ENCODE assay signal across 17 cellular contexts in the genomic region with DNA sequence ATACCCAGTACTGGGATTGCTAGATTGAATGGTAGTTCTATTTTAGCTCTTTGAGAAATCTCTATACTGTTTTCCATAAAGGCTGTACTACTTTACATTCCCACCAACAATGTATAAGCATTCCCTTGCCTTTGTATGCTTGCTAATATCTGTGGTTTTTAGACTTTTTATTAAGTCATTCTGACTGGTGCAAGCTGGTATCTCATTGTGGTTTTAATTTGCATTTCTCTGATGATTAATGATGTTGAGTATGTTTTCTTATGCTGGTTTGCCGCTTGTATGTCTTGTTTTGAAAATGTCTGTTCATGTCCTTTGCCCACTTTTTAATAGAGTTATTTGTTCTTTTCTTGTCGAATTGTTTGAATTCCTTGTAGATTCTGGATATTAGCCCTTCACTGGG.
DNase-seq lines count a peak whose midpoint lies in the region; ATAC-seq and TF ChIP-seq lines count a peak whose summit lies in the region.
"Had no signal": no experiment of that assay in that cellular context is flagged by ENCODE, and none has a peak within 500 bp of the region (broad histone marks: within the 10 kb centered on the region; RNA-seq: fewer than 3 reads in every experiment).

No MANE protein-coding gene starts in this region.

- H3K4me1 ChIP-seq in GM23248 (ENCODE audit: insufficient read depth) (peaks cover 38% of the 10 kb centered on the region), SJSA1 (replicated peaks) (peaks cover 30% of the 10 kb centered on the region), esophagus squamous epithelium (peaks cover 10 to 78% (median 24%) of the 10 kb centered on the region in 3 donors), spleen (no peaks in the 10 kb centered on the region), heart left ventricle (no peaks in the 10 kb centered on the region)
- H3K4me1 ChIP-seq: left ventricle myocardium inferior had no signal

- no peak for TF ChIP-seq POLR2A in esophagus squamous epithelium (IDR thresholded peaks at IDR 0.05)
- no peak for TF ChIP-seq POLR2A in spleen (IDR thresholded peaks at IDR 0.05)
- TF ChIP-seq POLR2A in heart left ventricle (IDR thresholded peaks at IDR 0.05) = no peak

- 0 to 2% methylated on average over 2 of the region's 2 CpGs for WGBS in GM23248 (ENCODE audit: low coverage in 1 of 2, low lambda C conversion rate in 2 of 2, missing lambda C conversion rate in 2 of 2), 2 experiments
- WGBS in esophagus squamous epithelium, 2 donors = 40 to 46% methylated on average over 2 of the region's 2 CpGs
- WGBS in spleen, 5 donors = 67 to 84% (median 81%) methylated on average over 2 of the region's 2 CpGs
- 75 to 82% (median 80%) methylated on average over 2 of the region's 2 CpGs for WGBS in heart left ventricle, 4 donors

- in situ Hi-C loops in GM23248 (cut with MboI) = no loop called here

- peak overlapping the region; percentile 30; the same call in 1 of the 2 replicates for H3K9ac ChIP-seq in GM23248
- H3K9ac ChIP-seq: KMS-11 had no signal

- peak overlapping the region; percentile 92 for H3K27ac Mint-ChIP-seq in osteocyte (ENCODE audit: unreplicated experiment)
- H3K27ac Mint-ChIP-seq: activated CD4-positive, alpha-beta memory T cell treated with anti-CD3 and anti-CD28 coated beads, Interleukin-2, amount 10 ng/mL, durations not matched to agents 7 days and 5 days; CD4-positive, CD25-positive, alpha-beta regulatory T cell; naive thymus-derived CD4-positive, alpha-beta T cell had no signal

- H3K79me2 ChIP-seq in GM23248 (ENCODE audit: insufficient read depth) = no peaks in the 10 kb centered on the region
- H3K79me2 ChIP-seq: hepatocyte had no signal

- H3K27ac ChIP-seq in GM23248 = peak overlapping the region; percentile 56
- peak overlapping the region; percentile 63 for H3K27ac ChIP-seq in SJSA1
- H3K27ac ChIP-seq in esophagus squamous epithelium = peak overlapping the region in 3 of 4 donors; percentile 15 to 76 (median 33)
- no peak overlapping the region for H3K27ac ChIP-seq in spleen
- no peak overlapping the region for H3K27ac ChIP-seq in heart left ventricle
- H3K27ac ChIP-seq: hepatocyte, KMS-11, left ventricle myocardium inferior had no signal

- H3K27me3 ChIP-seq in GM23248 (replicated peaks; ENCODE audit: insufficient read depth) (no peaks in the 10 kb centered on the region), SJSA1 (replicated peaks) (no peaks in the 10 kb centered on the region), esophagus squamous epithelium (no peaks in the 10 kb centered on the region), spleen (replicated peaks in 1 of 7) (no peaks in the 10 kb centered on the region), heart left ventricle (peaks cover 0 to 2% (median 0%) of the 10 kb centered on the region in 9 donors)
- H3K27me3 ChIP-seq: hepatocyte had no signal

- H3K36me3 Mint-ChIP-seq in osteocyte (ENCODE audit: unreplicated experiment) = no peaks in the 10 kb centered on the region
- H3K36me3 Mint-ChIP-seq: CD4-positive, CD25-positive, alpha-beta regulatory T cell; naive thymus-derived CD4-positive, alpha-beta T cell had no signal

- H3K9me2 ChIP-seq in GM23248 (ENCODE audit: insufficient read depth) = no peaks in the 10 kb centered on the region

- H3K4me3 Mint-ChIP-seq in osteocyte (ENCODE audit: unreplicated experiment) = no peak overlapping the region
- H3K4me3 Mint-ChIP-seq: activated CD4-positive, alpha-beta memory T cell treated with anti-CD3 and anti-CD28 coated beads, Interleukin-2, amount 10 ng/mL, durations not matched to agents 7 days and 5 days; CD4-positive, CD25-positive, alpha-beta regulatory T cell; naive thymus-derived CD4-positive, alpha-beta T cell had no signal

- H3K9me3 ChIP-seq in GM23248 (ENCODE audit: low read depth) (no peaks in the 10 kb centered on the region), SJSA1 (replicated peaks) (0 out of 2 replicates have a peak, but pooled peaks cover 4% of the 10 kb centered on the region), esophagus squamous epithelium (no peaks in the 10 kb centered on the region), spleen (no peaks in the 10 kb centered on the region), heart left ventricle (no peaks in the 10 kb centered on the region)
- H3K9me3 ChIP-seq: left ventricle myocardium inferior had no signal

- intact Hi-C loops in esophagus squamous epithelium (cut with DNase I) (no loop called here), spleen (cut with DNase I; ENCODE audit: low total_unique reads) (no loop called here), heart left ventricle (cut with DNase I) (no loop called here)

- no peak for ATAC-seq in omental fat pad (ENCODE audit: low FRiP score)
- ATAC-seq in heart left ventricle = no peak
- ATAC-seq: naive thymus-derived CD4-positive, alpha-beta T cell had no signal

- H3F3A ChIP-seq in GM23248 (ENCODE audit: insufficient read depth) = peaks cover 16% of the 10 kb centered on the region

- DNase-seq in GM23248 (peak; percentile 83), SJSA1 (ENCODE audit: low read depth in 1 of 2, low spot score in 2 of 2) (peak in 1 of 2 experiments; percentile 75), esophagus squamous epithelium (lab: John Stamatoyannopoulos, UW) (no peak), osteocyte (ENCODE audit: extremely low spot score, unreplicated experiment) (no peak), spleen (no peak), omental fat pad (ENCODE audit: low spot score) (no peak), NCI-H69 (lab: John Stamatoyannopoulos, UW) (no peak), heart left ventricle (no peak)
- DNase-seq: activated CD4-positive, alpha-beta memory T cell treated with anti-CD3 and anti-CD28 coated beads, Interleukin-2, amount 10 ng/mL, durations not matched to agents 7 days and 5 days; CD4-positive, CD25-positive, alpha-beta regulatory T cell; left ventricle myocardium inferior; naive thymus-derived CD4-positive, alpha-beta T cell; NCI-H1930; NCI-H748 treated with DMSO at 0.1 percent for 48 hours; stimulated activated CD4-positive, alpha-beta T cell treated with anti-CD3 and anti-CD28 coated beads, Interleukin-4, amount 100 ng/mL, for 24 hours had no signal

- H4K20me1 ChIP-seq in GM23248 (ENCODE audit: insufficient read depth) = no peaks in the 10 kb centered on the region

- H3K4me3 ChIP-seq in GM23248 = peak overlapping the region; percentile 3; the same call in 1 of the 2 replicates
- no peak overlapping the region for H3K4me3 ChIP-seq in SJSA1
- no peak overlapping the region for H3K4me3 ChIP-seq in esophagus squamous epithelium
- H3K4me3 ChIP-seq in spleen = no peak overlapping the region
- H3K4me3 ChIP-seq in heart left ventricle = no peak overlapping the region
- H3K4me3 ChIP-seq: hepatocyte, left ventricle myocardium inferior had no signal

- peaks cover 48% of the 10 kb centered on the region for H3K4me1 Mint-ChIP-seq in osteocyte (ENCODE audit: unreplicated experiment)
- H3K4me1 Mint-ChIP-seq: activated CD4-positive, alpha-beta memory T cell treated with anti-CD3 and anti-CD28 coated beads, Interleukin-2, amount 10 ng/mL, durations not matched to agents 7 days and 5 days; CD4-positive, CD25-positive, alpha-beta regulatory T cell; naive thymus-derived CD4-positive, alpha-beta T cell had no signal

- no peak for TF ChIP-seq CTCF in esophagus squamous epithelium (IDR thresholded peaks at IDR 0.05)
- TF ChIP-seq CTCF in osteocyte (IDR thresholded peaks at IDR 0.05) = no peak
- no peak for TF ChIP-seq CTCF in spleen (IDR thresholded peaks at IDR 0.05 in 8 of 11, conservative IDR thresholded peaks at IDR 0.05 in 3 of 11)
- no peak for TF ChIP-seq CTCF in omental fat pad (IDR thresholded peaks at IDR 0.05)
- no peak for TF ChIP-seq CTCF in heart left ventricle (IDR thresholded peaks at IDR 0.05)

- H3K27me3 Mint-ChIP-seq in osteocyte (ENCODE audit: unreplicated experiment) = no peaks in the 10 kb centered on the region
- H3K27me3 Mint-ChIP-seq: activated CD4-positive, alpha-beta memory T cell treated with anti-CD3 and anti-CD28 coated beads, Interleukin-2, amount 10 ng/mL, durations not matched to agents 7 days and 5 days; CD4-positive, CD25-positive, alpha-beta regulatory T cell had no signal

- H3K36me3 ChIP-seq in GM23248 (ENCODE audit: low read depth) = no peaks in the 10 kb centered on the region
- no peaks in the 10 kb centered on the region for H3K36me3 ChIP-seq in SJSA1
- no peaks in the 10 kb centered on the region for H3K36me3 ChIP-seq in esophagus squamous epithelium
- H3K36me3 ChIP-seq in spleen = no peaks in the 10 kb centered on the region
- H3K36me3 ChIP-seq in heart left ventricle = no peaks in the 10 kb centered on the region
- H3K36me3 ChIP-seq: left ventricle myocardium inferior had no signal

- H3K9me3 Mint-ChIP-seq in osteocyte (ENCODE audit: unreplicated experiment) = peaks cover 7% of the 10 kb centered on the region
- H3K9me3 Mint-ChIP-seq: activated CD4-positive, alpha-beta memory T cell treated with anti-CD3 and anti-CD28 coated beads, Interleukin-2, amount 10 ng/mL, durations not matched to agents 7 days and 5 days had no signal

- no peak overlapping the region for H2AFZ ChIP-seq in GM23248
- H2AFZ ChIP-seq: hepatocyte had no signal

- H3K4me2 ChIP-seq in GM23248 (ENCODE audit: unreplicated experiment) = peak overlapping the region; percentile 56
- H3K4me2 ChIP-seq: hepatocyte, KMS-11 had no signal

Comparison
In these comparisons a context has a peak if more than half of its experiments do, and no peak if none do; other contexts are left out.
1. H3K27ac ChIP-seq: peak in GM23248 (single experiment), SJSA1 (single experiment) and esophagus squamous epithelium (3 of 4); none in spleen (0 of 8) and heart left ventricle (0 of 12).